Comparison of ENCODE assay signal across 26 cellular contexts in the genomic region with DNA sequence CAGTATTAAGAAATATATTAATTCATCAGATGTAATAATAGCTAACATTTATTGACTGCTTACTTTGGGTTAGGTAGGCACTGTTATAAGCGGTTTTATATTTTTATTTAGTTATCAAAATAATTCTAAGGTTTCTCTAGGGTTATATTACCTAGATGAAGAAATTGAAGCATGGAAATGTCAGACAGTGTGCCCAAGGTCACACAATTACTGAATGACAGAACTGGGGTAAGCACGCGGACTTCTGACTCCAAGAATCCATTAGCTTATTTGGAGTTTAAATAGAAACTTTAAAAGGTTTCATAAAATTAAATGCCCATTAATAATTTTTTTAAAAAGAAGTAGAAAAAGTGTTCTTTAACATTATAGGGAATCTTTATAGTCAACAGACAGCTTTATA.
"Had no signal": no experiment of that assay in that cellular context is flagged by ENCODE, and none has a peak within 500 bp of the region (broad histone marks: within the 10 kb centered on the region; RNA-seq: fewer than 3 reads in every experiment).

No MANE protein-coding gene starts in this region.

- H3K4me3 ChIP-seq: adrenal gland, breast epithelium, cardiac muscle cell, colonic mucosa, esophagus squamous epithelium had no signal

- H3K27me3 ChIP-seq: adrenal gland, breast epithelium, cardiac muscle cell, colonic mucosa, esophagus squamous epithelium had no signal

- ATAC-seq: activated CD4-positive, alpha-beta T cell treated with anti-CD3 and anti-CD28 coated beads for 36 hours; activated CD8-positive, alpha-beta memory T cell treated with anti-CD3 and anti-CD28 coated beads, Interleukin-2, amount 10 ng/mL, durations not matched to agents 7 days and 5 days; activated CD8-positive, alpha-beta T cell treated with anti-CD3 and anti-CD28 coated beads, Interleukin-2, amount 10 ng/mL, durations not matched to agents 7 days and 5 days; activated naive CD8-positive, alpha-beta T cell treated with anti-CD3 and anti-CD28 coated beads, Interleukin-2, amount 50 U/mL, for 24 hours had no signal

- H3K27ac ChIP-seq: adrenal gland, breast epithelium, cardiac muscle cell, colonic mucosa, epithelial cell of prostate, esophagus squamous epithelium had no signal

- H3K9me3 ChIP-seq: adrenal gland, colonic mucosa, esophagus squamous epithelium had no signal

- DNase-seq: activated CD4-positive, alpha-beta memory T cell treated with anti-CD3 and anti-CD28 coated beads for 36 hours; activated CD4-positive, alpha-beta T cell treated with anti-CD3 and anti-CD28 coated beads for 36 hours; activated CD4-positive, alpha-beta T cell treated with anti-CD3 and anti-CD28 coated beads, Interleukin-2, amount 10 ng/mL, durations not matched to agents 24 days and 14 days; activated CD4-positive, CD25-positive, alpha-beta regulatory T cell; activated CD4-positive, CD25-positive, alpha-beta regulatory T cell treated with anti-CD3 and anti-CD28 coated beads, Interleukin-2, amount 50 U/mL, for 72 hours; activated CD8-positive, alpha-beta memory T cell treated with anti-CD3 and anti-CD28 coated beads, Interleukin-2, amount 10 ng/mL, durations not matched to agents 7 days and 5 days; activated CD8-positive, alpha-beta memory T cell treated with anti-CD3 and anti-CD28 coated beads, Interleukin-2, amount 50 U/mL, for 4 hours; activated CD8-positive, alpha-beta T cell treated with anti-CD3 and anti-CD28 coated beads, Interleukin-2, amount 10 ng/mL, durations not matched to agents 7 days and 5 days; activated effector memory CD4-positive, alpha-beta T cell treated with anti-CD3 and anti-CD28 coated beads, Interleukin-2, amount 50 U/mL, for 16 hours; activated naive CD4-positive, alpha-beta T cell treated with anti-CD3 and anti-CD28 coated beads for 36 hours; activated naive CD8-positive, alpha-beta T cell treated with anti-CD3 and anti-CD28 coated beads for 36 hours; activated naive CD8-positive, alpha-beta T cell treated with anti-CD3 and anti-CD28 coated beads, Interleukin-2, amount 50 U/mL, for 24 hours; activated T-cell treated with anti-CD3 and anti-CD28 coated beads, Interleukin-2, amount 50 U/mL, for 1 hour; activated T-cell treated with anti-CD3 and anti-CD28 coated beads, Interleukin-2, amount 50 U/mL, for 48 hours; adrenal gland; amygdala; aorta; central memory CD4-positive, alpha-beta T cell; cerebellar nuclear complex; colonic mucosa; effector CD8-positive, alpha-beta T cell; esophagus squamous epithelium; T-helper 2 cell had no signal

- H3K4me1 ChIP-seq: breast epithelium had no signal

- H3K36me3 ChIP-seq: adrenal gland, breast epithelium, cardiac muscle cell, colonic mucosa, esophagus squamous epithelium had no signal
